ENCODE assay signal across 1 cellular context in the genomic region with DNA sequence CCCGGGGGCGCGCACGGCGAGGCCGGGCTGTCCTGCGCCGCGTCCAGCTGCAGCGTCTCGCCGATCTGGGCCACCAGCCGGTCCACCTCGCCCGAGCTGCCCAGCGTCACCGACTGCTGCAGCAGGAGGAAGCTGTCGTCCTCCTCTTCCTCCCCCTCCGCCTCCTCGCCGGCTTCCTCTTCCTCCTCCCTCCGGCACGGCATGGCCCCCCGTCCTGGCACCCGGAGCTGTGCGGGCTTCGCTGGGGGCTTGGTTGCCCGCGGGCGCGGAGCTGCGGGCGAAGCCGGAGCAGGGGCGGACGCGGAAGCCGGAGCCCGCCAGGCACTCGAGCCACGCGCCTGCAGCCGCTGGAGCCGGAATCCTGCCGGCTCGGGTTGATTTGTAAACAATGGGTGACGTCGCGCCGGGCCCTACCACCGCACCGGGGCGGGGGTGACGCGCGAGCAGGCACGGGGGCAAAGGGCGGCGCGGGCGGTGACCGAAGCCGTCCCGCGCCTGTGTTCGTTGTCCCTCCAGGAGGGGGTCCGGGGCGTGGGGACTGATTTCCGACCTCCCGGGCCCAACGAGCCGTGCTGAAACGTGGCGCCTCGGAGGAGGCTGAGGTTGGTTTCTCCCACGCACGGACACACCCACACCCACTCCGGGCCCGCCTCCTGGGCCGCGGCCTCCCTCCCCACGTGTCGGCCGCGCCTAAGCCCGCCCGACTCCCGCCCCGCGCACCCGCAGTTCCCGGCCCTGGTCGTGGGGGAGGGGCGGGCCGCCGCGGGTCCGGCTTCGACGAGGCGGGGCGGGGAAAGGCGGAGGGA.
A peak's percentile ranks its signal among the peaks of the same experiment; 100 is the strongest.
TF ChIP-seq lines count a peak whose summit lies in the region.

A gene with protein sequence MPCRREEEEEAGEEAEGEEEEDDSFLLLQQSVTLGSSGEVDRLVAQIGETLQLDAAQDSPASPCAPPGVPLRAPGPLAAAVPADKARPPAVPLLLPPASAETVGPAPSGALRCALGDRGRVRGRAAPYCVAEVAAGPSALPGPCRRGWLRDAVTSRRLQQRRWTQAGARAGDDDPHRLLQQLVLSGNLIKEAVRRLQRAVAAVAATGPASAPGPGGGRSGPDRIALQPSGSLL (minus strand): TSS at position 360 of the 806 bp plus-strand sequence. CDS start 157 bp downstream, at position 203.

TF ChIP-seq in HepG2, 621 proteins besides CTCF, POLR2A, EP300 and RAD21 (continued from another document):
- TF ChIP-seq, protein P1, sequence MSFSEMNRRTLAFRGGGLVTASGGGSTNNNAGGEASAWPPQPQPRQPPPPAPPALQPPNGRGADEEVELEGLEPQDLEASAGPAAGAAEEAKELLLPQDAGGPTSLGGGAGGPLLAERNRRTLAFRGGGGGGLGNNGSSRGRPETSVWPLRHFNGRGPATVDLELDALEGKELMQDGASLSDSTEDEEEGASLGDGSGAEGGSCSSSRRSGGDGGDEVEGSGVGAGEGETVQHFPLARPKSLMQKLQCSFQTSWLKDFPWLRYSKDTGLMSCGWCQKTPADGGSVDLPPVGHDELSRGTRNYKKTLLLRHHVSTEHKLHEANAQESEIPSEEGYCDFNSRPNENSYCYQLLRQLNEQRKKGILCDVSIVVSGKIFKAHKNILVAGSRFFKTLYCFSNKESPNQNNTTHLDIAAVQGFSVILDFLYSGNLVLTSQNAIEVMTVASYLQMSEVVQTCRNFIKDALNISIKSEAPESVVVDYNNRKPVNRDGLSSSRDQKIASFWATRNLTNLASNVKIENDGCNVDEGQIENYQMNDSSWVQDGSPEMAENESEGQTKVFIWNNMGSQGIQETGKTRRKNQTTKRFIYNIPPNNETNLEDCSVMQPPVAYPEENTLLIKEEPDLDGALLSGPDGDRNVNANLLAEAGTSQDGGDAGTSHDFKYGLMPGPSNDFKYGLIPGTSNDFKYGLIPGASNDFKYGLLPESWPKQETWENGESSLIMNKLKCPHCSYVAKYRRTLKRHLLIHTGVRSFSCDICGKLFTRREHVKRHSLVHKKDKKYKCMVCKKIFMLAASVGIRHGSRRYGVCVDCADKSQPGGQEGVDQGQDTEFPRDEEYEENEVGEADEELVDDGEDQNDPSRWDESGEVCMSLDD (CRISPR knock-in tag; IDR thresholded peaks at IDR 0.05; ENCODE audit: borderline replicate concordance) = peak; percentile 27; the same call in 1 of the 2 replicates
- TF ChIP-seq ZNF318 (CRISPR knock-in tag; IDR thresholded peaks at IDR 0.05) (peak; percentile 51; the same call in 1 of the 2 replicates), ZNF883 (CRISPR knock-in tag; IDR thresholded peaks at IDR 0.05; ENCODE audit: not compliant biosample characterization) (peak; percentile 63), ZNF543 (CRISPR knock-in tag; IDR thresholded peaks at IDR 0.05) (peak; percentile 64; the same call in 1 of the 2 replicates), ZNF362 (CRISPR knock-in tag; IDR thresholded peaks at IDR 0.05; ENCODE audit: borderline replicate concordance) (peak; percentile 60; the same call in 1 of the 2 replicates), FOXA1 (IDR thresholded peaks at IDR 0.05) (no peak), FOXA1 (CRISPR knock-in tag; IDR thresholded peaks at IDR 0.05) (peak; percentile 94), ZNF101 (CRISPR knock-in tag; IDR thresholded peaks at IDR 0.05; ENCODE audit: borderline replicate concordance, low read depth) (peak; percentile 73; the same call in 1 of the 2 replicates), ZNF207 (IDR thresholded peaks at IDR 0.05; ENCODE audit: borderline replicate concordance) (no peak), CBFB (CRISPR knock-in tag; IDR thresholded peaks at IDR 0.05) (peak; percentile 88), THAP8 (CRISPR knock-in tag; IDR thresholded peaks at IDR 0.05; ENCODE audit: borderline replicate concordance) (0 out of 2 replicates have a peak, but pooled peaks have one; percentile 20)
